8 cellular contexts compared by ENCODE assay signal in genomic region chr11:65502274-65502851, GRCh38. TPM values are rescaled to one million over a fixed set of nuclear protein-coding genes. Genes with fewer than 3 reads are reported as not detected.
DNase-seq lines count a peak whose midpoint lies in the region; ATAC-seq and TF ChIP-seq lines count a peak whose summit lies in the region.

No MANE protein-coding gene starts in this region.

- CTCF ChIA-PET in AG04449 (lab: Yijun Ruan, JAX), result interaction anchor here (0.8 to 1.0 kb wide), 2 partner anchors 24 to 31 kb away, joined by 3 read pairs; no protein-coding TSS in a partner anchor

- POLR2A ChIA-PET in AG04449 (lab: Yijun Ruan, JAX), result interaction anchor here (0.7 to 17.0 kb wide), 10 partner anchors 13 to 135 kb away, joined by 3 to 1229 read pairs (median 5); partner anchors contain the start of genes NEAT1 and SLC25A45

- H3K27ac ChIP-seq in mesodermal cell (ENCODE audit: low read depth, low read length, severe bottlenecking), result peak overlapping the region; percentile 100

- ATAC-seq in HG03280 (IDR thresholded peaks at IDR 0.05; ENCODE audit: unreplicated experiment), result no peak
- ATAC-seq in GM19351 (IDR thresholded peaks at IDR 0.05; ENCODE audit: unreplicated experiment), result no peak

- TF ChIP-seq CTCF in AG04449 (IDR thresholded peaks at IDR 0.05; ENCODE audit: insufficient read depth, low read length, missing control alignments), result no peak

- DNase-seq in AG04449 (ENCODE audit: low read depth, low spot score) (no peak), KBM-7 (peak; percentile 66), NCI-H2029 treated with DMSO at 0.1 percent for 48 hours (lab: John Stamatoyannopoulos, UW) (no peak), NCI-H446 (lab: John Stamatoyannopoulos, UW) (no peak)
- DNase-seq in central memory CD4-positive, alpha-beta T cell, result peak; percentile 27

- H3K36me3 ChIP-seq in mesodermal cell (ENCODE audit: control insufficient read depth, insufficient read depth, low read length), result peaks cover 66% of the 10 kb centered on the region

- H3K4me1 ChIP-seq in mesodermal cell (ENCODE audit: control insufficient read depth, insufficient read depth, low read length, poor library complexity, severe bottlenecking), result no peaks in the 10 kb centered on the region

- in situ Hi-C loops in KBM-7 (cut with MboI; ENCODE audit: low pct_unique_long_range_greater_than_20kb, low sequenced_read_pairs), result no loop called here

- H3K9me3 ChIP-seq in mesodermal cell (ENCODE audit: control insufficient read depth, low read length), result no peaks in the 10 kb centered on the region

- H3K4me3 ChIP-seq in AG04449 (ENCODE audit: low read depth, low read length) (peak overlapping the region; percentile 99), mesodermal cell (ENCODE audit: extremely low read depth, insufficient read depth, low read length, poor library complexity, severe bottlenecking) (peak overlapping the region; percentile 94)

RNA-seq across cellular contexts. Expression of gene MALAT1, which starts 3.5 kb away (rescaled TPM):
- polyA plus RNA-seq in mesodermal cell (2013, experiment 1 of 2), result 1,431 TPM
- 2,018 TPM for polyA plus RNA-seq in mesodermal cell (2013, experiment 2 of 2)

RNA-seq across cellular contexts. Expression of gene SCYL1, which starts 22.5 kb away (rescaled TPM):
- 102 TPM for polyA plus RNA-seq in mesodermal cell (2013, experiment 1 of 2)
- 89.8 TPM for polyA plus RNA-seq in mesodermal cell (2013, experiment 2 of 2)

RNA-seq across cellular contexts. Expression of gene LTBP3, which starts 55.8 kb away (rescaled TPM):
- polyA plus RNA-seq in mesodermal cell (2013, experiment 1 of 2), result 24.9 TPM
- 23.5 TPM for polyA plus RNA-seq in mesodermal cell (2013, experiment 2 of 2)

Comparison
In these comparisons a context has a peak if more than half of its experiments do, and no peak if none do; other contexts are left out.
1. DNase-seq: peak in KBM-7 (single experiment) and central memory CD4-positive, alpha-beta T cell (single experiment); none in AG04449 (single experiment), NCI-H2029 treated with DMSO at 0.1 percent for 48 hours (single experiment) and NCI-H446 (0 of 2).